11 cellular contexts compared by ENCODE assay signal in the genomic region with DNA sequence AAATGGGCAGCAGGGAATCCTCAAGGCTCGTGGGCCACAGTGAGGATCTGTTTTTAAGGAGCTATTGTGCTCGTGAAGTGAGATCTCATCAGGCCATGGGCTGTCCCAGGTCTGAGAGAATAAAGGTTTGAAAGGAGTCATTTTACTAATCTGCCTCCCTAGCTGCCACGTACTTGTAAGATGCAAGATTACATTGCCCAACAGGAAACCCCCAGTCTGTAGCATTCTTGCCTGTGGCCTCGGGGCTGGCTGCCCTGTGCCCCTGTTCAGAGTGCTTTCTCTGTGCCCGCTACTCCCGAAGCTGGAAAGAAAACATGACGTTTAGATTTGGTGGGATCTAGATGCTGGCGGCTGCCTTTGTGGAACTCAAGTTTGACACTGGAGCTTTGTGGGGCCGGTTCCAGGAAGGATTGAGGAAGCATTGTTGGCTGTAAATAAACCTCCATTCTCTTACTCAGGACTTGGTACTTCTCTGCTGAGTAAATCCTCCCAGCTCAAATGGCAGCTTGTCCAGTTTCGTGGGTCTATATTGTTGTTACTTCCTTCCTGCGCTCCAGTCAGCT. TPM values are rescaled to one million over a fixed set of nuclear protein-coding genes. Genes with fewer than 3 reads are reported as not detected.
DNase-seq lines count a peak whose midpoint lies in the region; ATAC-seq, FAIRE-seq and TF ChIP-seq lines count a peak whose summit lies in the region.
"Had no signal": no experiment of that assay in that cellular context is flagged by ENCODE, and none has a peak within 500 bp of the region (broad histone marks: within the 10 kb centered on the region; RNA-seq: fewer than 3 reads in every experiment).

No MANE protein-coding gene starts in this region.

- TF ChIP-seq CTCF in keratinocyte (optimal IDR thresholded peaks at IDR 0.05 in 1 of 3, IDR thresholded peaks at IDR 0.05 in 1 of 3, conservative IDR thresholded peaks at IDR 0.05 in 1 of 3; ENCODE audit: extremely low read depth in 1 of 3, insufficient read depth in 2 of 3, low read length in 3 of 3) (no peak), suprapubic skin (IDR thresholded peaks at IDR 0.05) (no peak)

- H3K79me2 ChIP-seq in keratinocyte (ENCODE audit: control insufficient read depth, insufficient read depth, low read length): peaks cover 38% of the 10 kb centered on the region

- TF ChIP-seq EP300 in suprapubic skin (IDR thresholded peaks at IDR 0.05): no peak

- peak; percentile 75 for FAIRE-seq in keratinocyte (lab: Jason Lieb, UNC)
- FAIRE-seq: H1 had no signal

- H3K4me3 Mint-ChIP-seq in activated CD4-positive, alpha-beta T cell treated with anti-CD3 and anti-CD28 coated beads, Interleukin-2, amount 10 ng/mL, durations not matched to agents 7 days and 5 days: no peak overlapping the region
- H3K4me3 Mint-ChIP-seq in activated T-helper 2 cell treated with anti-CD3 and anti-CD28 coated beads, Interferon-gamma antibody, Interleukin-2, Interleukin-4, amounts not matched to agents 10 μg/mL and 5 μg/mL and 100 μg/mL, durations not matched to agents 14 hours and 24 hours and 36 hours (ENCODE audit: low read depth): peak overlapping the region; percentile 19

- H3K4me3 ChIP-seq in keratinocyte (ENCODE audit: control insufficient read depth in 2 of 3, extremely low read depth in 1 of 3, insufficient read depth in 2 of 3, low read depth in 1 of 3, low read length in 3 of 3): peak overlapping the region in 2 of 3 experiments; percentile 8 to 40
- H3K4me3 ChIP-seq in suprapubic skin: peak overlapping the region; percentile 14

- H3K27me3 Mint-ChIP-seq in activated CD4-positive, alpha-beta T cell treated with anti-CD3 and anti-CD28 coated beads, Interleukin-2, amount 10 ng/mL, durations not matched to agents 7 days and 5 days: no peaks in the 10 kb centered on the region
- no peaks in the 10 kb centered on the region for H3K27me3 Mint-ChIP-seq in activated T-helper 2 cell treated with anti-CD3 and anti-CD28 coated beads, Interferon-gamma antibody, Interleukin-2, Interleukin-4, amounts not matched to agents 10 μg/mL and 5 μg/mL and 100 μg/mL, durations not matched to agents 14 hours and 24 hours and 36 hours (ENCODE audit: low read depth)

- no peak overlapping the region for H2AFZ ChIP-seq in keratinocyte (ENCODE audit: control insufficient read depth, low read length)

- dilution Hi-C loops in keratinocyte (cut with MboI; ENCODE audit: extremely low pct_ligation_motif_present, low sequenced_read_pairs): no loop called here

- ATAC-seq in HG03039 (IDR thresholded peaks at IDR 0.05; ENCODE audit: unreplicated experiment) (no peak), GM18505 (IDR thresholded peaks at IDR 0.05; ENCODE audit: unreplicated experiment) (no peak)

- TF ChIP-seq POLR2A in suprapubic skin (IDR thresholded peaks at IDR 0.05): no peak
- TF ChIP-seq POLR2A in GM18505 (IDR thresholded peaks at IDR 0.05; ENCODE audit: borderline replicate concordance, extremely low read depth, insufficient read depth, insufficient read length): no peak

- H3K27me3 ChIP-seq in keratinocyte (ENCODE audit: control insufficient read depth, extremely low read depth, insufficient read depth, low read length) (no peaks in the 10 kb centered on the region), suprapubic skin (no peaks in the 10 kb centered on the region)

- H3K9me3 ChIP-seq in keratinocyte (ENCODE audit: control insufficient read depth, low read depth, low read length) (no peaks in the 10 kb centered on the region), suprapubic skin (no peaks in the 10 kb centered on the region)

- peak overlapping the region; percentile 73 for H3K4me2 ChIP-seq in keratinocyte (ENCODE audit: control insufficient read depth, extremely low read depth, insufficient read depth, low read depth, low read length)

- H3K4me1 ChIP-seq in keratinocyte (ENCODE audit: control insufficient read depth, extremely low read depth, insufficient read depth, low read length) (peaks cover 99% of the 10 kb centered on the region), suprapubic skin (peaks cover 100% of the 10 kb centered on the region)

- H3K4me1 Mint-ChIP-seq in activated CD4-positive, alpha-beta T cell treated with anti-CD3 and anti-CD28 coated beads, Interleukin-2, amount 10 ng/mL, durations not matched to agents 7 days and 5 days: peaks cover 65% of the 10 kb centered on the region
- peaks cover 61% of the 10 kb centered on the region for H3K4me1 Mint-ChIP-seq in activated T-helper 2 cell treated with anti-CD3 and anti-CD28 coated beads, Interferon-gamma antibody, Interleukin-2, Interleukin-4, amounts not matched to agents 10 μg/mL and 5 μg/mL and 100 μg/mL, durations not matched to agents 14 hours and 24 hours and 36 hours (ENCODE audit: low read depth)

- H3K9me1 ChIP-seq in keratinocyte (ENCODE audit: control insufficient read depth, extremely low read depth, insufficient read depth, low read length): no peaks in the 10 kb centered on the region

- DNase-seq in activated CD4-positive, alpha-beta T cell treated with anti-CD3 and anti-CD28 coated beads, Interleukin-2, amount 10 ng/mL, durations not matched to agents 7 days and 5 days: no peak
- DNase-seq in activated CD4-positive, alpha-beta T cell treated with anti-CD3 and anti-CD28 coated beads for 4 hours: no peak
- no peak for DNase-seq in activated T-helper 2 cell treated with anti-CD3 and anti-CD28 coated beads, Interferon-gamma antibody, Interleukin-2, Interleukin-4, amounts not matched to agents 10 μg/mL and 5 μg/mL and 100 μg/mL, durations not matched to agents 14 hours and 24 hours and 36 hours (ENCODE audit: low spot score)
- DNase-seq in keratinocyte (ENCODE audit: low read depth, low spot score): no peak
- no peak for DNase-seq in suprapubic skin (ENCODE audit: low spot score in 2 of 2)
- no peak for DNase-seq in kidney glomerular epithelial cell (lab: John Stamatoyannopoulos, UW)

- POLR2A ChIA-PET in activated CD4-positive, alpha-beta T cell treated with anti-CD3 and anti-CD28 coated beads, Interleukin-2, amount 10 ng/mL, durations not matched to agents 7 days and 5 days (lab: Charles Lee): interaction anchor here (0.6 to 0.7 kb wide), 3 partner anchors 19 to 314 kb away, joined by 3 read pairs; no protein-coding TSS in a partner anchor

- peak overlapping the region; percentile 90 for H3K9ac ChIP-seq in keratinocyte (ENCODE audit: control insufficient read depth, extremely low read depth, insufficient read depth, low read length)

- peaks cover 6 to 26% of the 10 kb centered on the region in 2 experiments for H3K36me3 ChIP-seq in keratinocyte (ENCODE audit: control insufficient read depth in 2 of 2, extremely low read depth in 1 of 2, insufficient read depth in 2 of 2, low read length in 2 of 2)
- no peaks in the 10 kb centered on the region for H3K36me3 ChIP-seq in suprapubic skin

- peaks cover 4% of the 10 kb centered on the region for H3K36me3 Mint-ChIP-seq in activated CD4-positive, alpha-beta T cell treated with anti-CD3 and anti-CD28 coated beads, Interleukin-2, amount 10 ng/mL, durations not matched to agents 7 days and 5 days (ENCODE audit: low read depth)
- H3K36me3 Mint-ChIP-seq in activated T-helper 2 cell treated with anti-CD3 and anti-CD28 coated beads, Interferon-gamma antibody, Interleukin-2, Interleukin-4, amounts not matched to agents 10 μg/mL and 5 μg/mL and 100 μg/mL, durations not matched to agents 14 hours and 24 hours and 36 hours (ENCODE audit: low read depth): peaks cover 50% of the 10 kb centered on the region

- H4K20me1 ChIP-seq in keratinocyte (ENCODE audit: control insufficient read depth, extremely low read depth, insufficient read depth, low read length): no peaks in the 10 kb centered on the region

- H3K27ac ChIP-seq in keratinocyte (ENCODE audit: control insufficient read depth, insufficient read depth, low read length): peak overlapping the region; percentile 99
- peak overlapping the region; percentile 97 for H3K27ac ChIP-seq in suprapubic skin

- H3K9me3 Mint-ChIP-seq in activated CD4-positive, alpha-beta T cell treated with anti-CD3 and anti-CD28 coated beads, Interleukin-2, amount 10 ng/mL, durations not matched to agents 7 days and 5 days: no peaks in the 10 kb centered on the region
- H3K9me3 Mint-ChIP-seq in activated T-helper 2 cell treated with anti-CD3 and anti-CD28 coated beads, Interferon-gamma antibody, Interleukin-2, Interleukin-4, amounts not matched to agents 10 μg/mL and 5 μg/mL and 100 μg/mL, durations not matched to agents 14 hours and 24 hours and 36 hours: no peaks in the 10 kb centered on the region

- CTCF ChIA-PET in activated CD4-positive, alpha-beta T cell treated with anti-CD3 and anti-CD28 coated beads, Interleukin-2, amount 10 ng/mL, durations not matched to agents 7 days and 5 days (lab: Charles Lee): interaction anchor here (0.6 to 2.5 kb wide), 7 partner anchors 9 to 1132 kb away, joined by 3 to 11 read pairs (median 4); partner anchors contain the start of gene SMIM5

- 46% methylated on average over 5 of the region's 11 CpGs for WGBS in suprapubic skin

- intact Hi-C loops in activated T-helper 2 cell treated with anti-CD3 and anti-CD28 coated beads, Interferon-gamma antibody, Interleukin-2, Interleukin-4, amounts not matched to agents 10 μg/mL and 5 μg/mL and 100 μg/mL, durations not matched to agents 14 hours and 24 hours and 36 hours (cut with micrococcal nuclease): no loop called here

- peak overlapping the region; percentile 85 for H3K27ac Mint-ChIP-seq in activated CD4-positive, alpha-beta T cell treated with anti-CD3 and anti-CD28 coated beads, Interleukin-2, amount 10 ng/mL, durations not matched to agents 7 days and 5 days
- peak overlapping the region; percentile 92 for H3K27ac Mint-ChIP-seq in activated T-helper 2 cell treated with anti-CD3 and anti-CD28 coated beads, Interferon-gamma antibody, Interleukin-2, Interleukin-4, amounts not matched to agents 10 μg/mL and 5 μg/mL and 100 μg/mL, durations not matched to agents 14 hours and 24 hours and 36 hours

RNA-seq across cellular contexts. Expression of gene SAP30BP, which starts 21.2 kb away (rescaled TPM):
- total RNA-seq in activated CD4-positive, alpha-beta T cell treated with anti-CD3 and anti-CD28 coated beads, Interleukin-2, amount 10 ng/mL, durations not matched to agents 7 days and 5 days: 10 to 100 TPM; 97.0 to 97.5 TPM
- total RNA-seq in activated T-helper 2 cell treated with anti-CD3 and anti-CD28 coated beads, Interferon-gamma antibody, Interleukin-2, Interleukin-4, amounts not matched to agents 10 μg/mL and 5 μg/mL and 100 μg/mL, durations not matched to agents 14 hours and 24 hours and 36 hours: 97.6 and 101 TPM in 2 replicates
- 99.0 to 103 TPM (median 101 TPM) in 3 replicates for polyA plus RNA-seq in keratinocyte
- 115 TPM for polyA plus RNA-seq in keratinocyte (2011; ENCODE audit: low read depth)
- 97.8 and 111 TPM in 2 replicates for polyA plus RNA-seq in keratinocyte (2011; cell fraction: cytosol; rRNA removed)
- polyA plus RNA-seq in keratinocyte (2011; cell fraction: nucleus; rRNA removed): 174 and 189 TPM in 2 replicates
- polyA plus RNA-seq in keratinocyte (2012; ENCODE audit: low replicate concordance): 80.5 and 96.0 TPM in 2 replicates
- polyA minus RNA-seq in keratinocyte: 44.9 to 68.4 TPM (median 58.9 TPM) in 3 replicates
- polyA minus RNA-seq in keratinocyte (2011; cell fraction: cytosol; rRNA and poly(A)+ RNA removed): 52.4 TPM
- polyA minus RNA-seq in keratinocyte (2011; cell fraction: nucleus; rRNA and poly(A)+ RNA removed): 43.7 and 56.2 TPM in 2 replicates
- total RNA-seq in suprapubic skin: 100 to 1,000 TPM in 1 of 4 donors, 10 to 100 TPM in 3; 67.0 to 104 (median 86.3) TPM

RNA-seq across cellular contexts. Expression of gene RECQL5, which starts 21.3 kb away (rescaled TPM):
- 10 to 100 TPM; 44.7 to 47.1 TPM for total RNA-seq in activated CD4-positive, alpha-beta T cell treated with anti-CD3 and anti-CD28 coated beads, Interleukin-2, amount 10 ng/mL, durations not matched to agents 7 days and 5 days
- 30.8 and 33.3 TPM in 2 replicates for total RNA-seq in activated T-helper 2 cell treated with anti-CD3 and anti-CD28 coated beads, Interferon-gamma antibody, Interleukin-2, Interleukin-4, amounts not matched to agents 10 μg/mL and 5 μg/mL and 100 μg/mL, durations not matched to agents 14 hours and 24 hours and 36 hours
- 11.9 to 15.8 TPM (median 12.9 TPM) in 3 replicates for polyA plus RNA-seq in keratinocyte
- 5.9 TPM for polyA plus RNA-seq in keratinocyte (2011; ENCODE audit: low read depth)
- polyA plus RNA-seq in keratinocyte (2011; cell fraction: cytosol; rRNA removed): 5.3 and 5.5 TPM in 2 replicates
- polyA plus RNA-seq in keratinocyte (2011; cell fraction: nucleus; rRNA removed): 80.9 and 96.7 TPM in 2 replicates
- polyA plus RNA-seq in keratinocyte (2012; ENCODE audit: low replicate concordance): 16.7 and 20.5 TPM in 2 replicates
- 31.0 to 53.1 TPM (median 38.4 TPM) in 3 replicates for polyA minus RNA-seq in keratinocyte
- 11.1 TPM for polyA minus RNA-seq in keratinocyte (2011; cell fraction: cytosol; rRNA and poly(A)+ RNA removed)
- polyA minus RNA-seq in keratinocyte (2011; cell fraction: nucleus; rRNA and poly(A)+ RNA removed): 35.5 and 43.4 TPM in 2 replicates
- 100 to 1,000 TPM in 1 of 4 donors, 10 to 100 TPM in 3; 35.3 to 129 (median 63.6) TPM for total RNA-seq in suprapubic skin

RNA-seq across cellular contexts. Expression of gene ITGB4, which starts 33.0 kb away (rescaled TPM):
- under 1 TPM; 0.55 to 0.96 TPM for total RNA-seq in activated CD4-positive, alpha-beta T cell treated with anti-CD3 and anti-CD28 coated beads, Interleukin-2, amount 10 ng/mL, durations not matched to agents 7 days and 5 days
- total RNA-seq in activated T-helper 2 cell treated with anti-CD3 and anti-CD28 coated beads, Interferon-gamma antibody, Interleukin-2, Interleukin-4, amounts not matched to agents 10 μg/mL and 5 μg/mL and 100 μg/mL, durations not matched to agents 14 hours and 24 hours and 36 hours: 1.3 and 2.0 TPM in 2 replicates
- 761 to 1,084 TPM (median 1,039 TPM) in 3 replicates for polyA plus RNA-seq in keratinocyte
- polyA plus RNA-seq in keratinocyte (2011; ENCODE audit: low read depth): 357 TPM
- polyA plus RNA-seq in keratinocyte (2011; cell fraction: cytosol; rRNA removed): 399 and 802 TPM in 2 replicates
- 3,183 and 4,055 TPM in 2 replicates for polyA plus RNA-seq in keratinocyte (2011; cell fraction: nucleus; rRNA removed)
- 790 and 2,344 TPM in 2 replicates for polyA plus RNA-seq in keratinocyte (2012; ENCODE audit: low replicate concordance)
- polyA minus RNA-seq in keratinocyte: 1,878 to 7,870 TPM (median 1,919 TPM) in 3 replicates
- 2,383 TPM for polyA minus RNA-seq in keratinocyte (2011; cell fraction: cytosol; rRNA and poly(A)+ RNA removed)
- polyA minus RNA-seq in keratinocyte (2011; cell fraction: nucleus; rRNA and poly(A)+ RNA removed): 4,240 and 4,449 TPM in 2 replicates
- 100 to 1,000 TPM; 382 to 583 (median 474) TPM for total RNA-seq in suprapubic skin

RNA-seq across cellular contexts. Expression of gene SMIM5, which starts 55.1 kb away (rescaled TPM):
- total RNA-seq in activated CD4-positive, alpha-beta T cell treated with anti-CD3 and anti-CD28 coated beads, Interleukin-2, amount 10 ng/mL, durations not matched to agents 7 days and 5 days: under 1 TPM; 0.10 to 0.12 TPM
- 0.09 and 0.16 TPM in 2 replicates for total RNA-seq in activated T-helper 2 cell treated with anti-CD3 and anti-CD28 coated beads, Interferon-gamma antibody, Interleukin-2, Interleukin-4, amounts not matched to agents 10 μg/mL and 5 μg/mL and 100 μg/mL, durations not matched to agents 14 hours and 24 hours and 36 hours
- polyA plus RNA-seq in keratinocyte: 0.15 to 0.59 TPM (median 0.24 TPM) in 3 replicates
- polyA plus RNA-seq in keratinocyte (2011; ENCODE audit: low read depth): 0.80 TPM
- 0.23 and 0.39 TPM in 2 replicates for polyA plus RNA-seq in keratinocyte (2011; cell fraction: cytosol; rRNA removed)
- 0.18 and 0.28 TPM in 2 replicates for polyA plus RNA-seq in keratinocyte (2011; cell fraction: nucleus; rRNA removed)
- polyA plus RNA-seq in keratinocyte (2012; ENCODE audit: low replicate concordance): 0.19 and 5.3 TPM in 2 replicates
- 0.13 to 0.66 TPM (median 0.30 TPM) in 3 replicates for polyA minus RNA-seq in keratinocyte
- not detected for polyA minus RNA-seq in keratinocyte (2011; cell fraction: cytosol; rRNA and poly(A)+ RNA removed)
- 0.39 and 0.53 TPM in 2 replicates for polyA minus RNA-seq in keratinocyte (2011; cell fraction: nucleus; rRNA and poly(A)+ RNA removed)
- total RNA-seq in suprapubic skin: 10 to 100 TPM in 2 of 4 donors, 1 to 10 TPM in 2; 1.7 to 11.8 (median 8.6) TPM
- total RNA-seq: glomerular endothelial cell, H1, SK-MEL-5 had no signal
- polyA plus RNA-seq: H1 had no signal

Comparison
In these comparisons a context has a peak if more than half of its experiments do, and no peak if none do; other contexts are left out.
1. RNA of gene ITGB4, which starts 33.0 kb away (total RNA-seq): 382 to 583 TPM in suprapubic skin; 1.3 to 2.0 TPM in activated T-helper 2 cell treated with anti-CD3 and anti-CD28 coated beads, Interferon-gamma antibody, Interleukin-2, Interleukin-4, amounts not matched to agents 10 μg/mL and 5 μg/mL and 100 μg/mL, durations not matched to agents 14 hours and 24 hours and 36 hours and 0.55 to 0.96 TPM in activated CD4-positive, alpha-beta T cell treated with anti-CD3 and anti-CD28 coated beads, Interleukin-2, amount 10 ng/mL, durations not matched to agents 7 days and 5 days; every median in the first group is over 100 times any median in the second.